11 cellular contexts compared by ENCODE assay signal in the genomic region with DNA sequence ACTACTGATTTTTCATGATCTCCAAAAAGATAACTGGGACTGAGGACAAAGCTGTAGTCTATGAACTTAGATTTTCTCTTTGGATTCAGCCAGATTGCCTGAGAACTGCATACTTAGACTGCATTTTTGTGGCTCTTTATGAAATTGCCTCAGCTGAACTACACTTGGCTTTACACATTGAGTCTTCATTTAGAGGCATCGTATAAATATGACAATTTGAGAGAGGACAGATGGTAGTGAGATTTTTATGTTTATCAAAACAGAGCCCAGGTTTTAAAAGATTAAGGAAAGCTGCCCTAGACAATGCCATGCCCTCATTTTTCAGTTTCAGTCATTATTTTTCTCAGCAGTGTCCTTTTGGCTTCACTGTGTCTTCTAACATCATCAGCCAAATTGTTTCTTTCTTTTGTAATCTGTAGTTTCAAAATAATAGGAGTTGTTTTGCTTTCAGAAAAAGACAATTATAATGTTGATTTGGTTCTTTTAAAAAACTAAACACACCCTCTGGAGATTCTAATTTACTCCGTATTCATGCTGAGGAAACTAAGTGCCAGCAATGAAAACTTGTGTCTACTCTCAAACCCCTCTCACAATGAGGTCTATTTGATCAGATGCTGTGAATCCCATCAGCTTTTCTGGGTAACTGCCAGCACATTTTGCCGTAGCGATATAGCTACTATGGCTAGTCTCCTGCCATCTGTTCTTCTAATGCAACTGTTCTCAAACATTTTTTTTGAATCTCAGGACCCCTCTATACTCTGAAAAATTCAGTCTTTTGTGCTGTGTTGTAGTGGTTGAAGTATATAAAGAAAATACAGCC. TPM values are rescaled to one million over a fixed set of nuclear protein-coding genes. Genes with fewer than 3 reads are reported as not detected.
DNase-seq lines count a peak whose midpoint lies in the region; ATAC-seq and TF ChIP-seq lines count a peak whose summit lies in the region.
"Had no signal": no experiment of that assay in that cellular context is flagged by ENCODE, and none has a peak within 500 bp of the region (broad histone marks: within the 10 kb centered on the region; RNA-seq: fewer than 3 reads in every experiment).

No MANE protein-coding gene starts in this region.

- no peaks in the 10 kb centered on the region for H3K9me3 ChIP-seq in suprapubic skin

- no peaks in the 10 kb centered on the region for H3K36me3 ChIP-seq in suprapubic skin
- H3K36me3 ChIP-seq: cardiac muscle cell, heart left ventricle had no signal

- 65% methylated on average over 4 of the region's 4 CpGs for WGBS in suprapubic skin

- peak overlapping the region; percentile 19 for H3K27ac ChIP-seq in suprapubic skin
- H3K27ac ChIP-seq: cardiac muscle cell, heart left ventricle had no signal

- peaks cover 12% of the 10 kb centered on the region for H3K4me1 Mint-ChIP-seq in HFFc6 (ENCODE audit: low read depth)
- H3K4me1 Mint-ChIP-seq in activated T-helper 17 cell treated with anti-CD3 and anti-CD28 coated beads, Interleukin-2, amount 50 U/mL, for 72 hours, result no peaks in the 10 kb centered on the region

- no peaks in the 10 kb centered on the region for H3K9me3 Mint-ChIP-seq in HFFc6
- no peaks in the 10 kb centered on the region for H3K9me3 Mint-ChIP-seq in activated T-helper 17 cell treated with anti-CD3 and anti-CD28 coated beads, Interleukin-2, amount 50 U/mL, for 72 hours

- no peaks in the 10 kb centered on the region for H3K4me1 ChIP-seq in suprapubic skin
- H3K4me1 ChIP-seq: heart left ventricle had no signal

- H3K36me3 Mint-ChIP-seq in HFFc6 (ENCODE audit: low read depth), result peaks cover 20% of the 10 kb centered on the region
- H3K36me3 Mint-ChIP-seq in activated T-helper 17 cell treated with anti-CD3 and anti-CD28 coated beads, Interleukin-2, amount 50 U/mL, for 72 hours (ENCODE audit: low read depth), result no peaks in the 10 kb centered on the region

- no peak for TF ChIP-seq POLR2A in suprapubic skin (IDR thresholded peaks at IDR 0.05)

- H3K4me3 ChIP-seq in fibroblast of pulmonary artery (replicated peaks; ENCODE audit: low read depth, low read length) (no peak overlapping the region), suprapubic skin (no peak overlapping the region)
- H3K4me3 ChIP-seq: cardiac muscle cell, heart left ventricle had no signal

- DNase-seq in HFFc6, result peak; percentile 4
- DNase-seq in NCI-H69 (lab: John Stamatoyannopoulos, UW), result peak; percentile 100
- peak; percentile 32 for DNase-seq in fibroblast of pulmonary artery (ENCODE audit: low read depth)
- no peak for DNase-seq in suprapubic skin (ENCODE audit: low spot score in 2 of 2)
- DNase-seq in CD1c-positive myeloid dendritic cell (ENCODE audit: extremely low spot score), result no peak
- no peak for DNase-seq in T1000 (lab: John Stamatoyannopoulos, UW)
- DNase-seq: heart left ventricle; NCI-H510A treated with DMSO at 0.1 percent for 48 hours; stimulated activated naive CD4-positive, alpha-beta T cell treated with Interleukin-2 at 50 U/mL for 16 hours had no signal

- no peaks in the 10 kb centered on the region for H3K27me3 ChIP-seq in suprapubic skin
- H3K27me3 ChIP-seq: cardiac muscle cell, heart left ventricle had no signal

- peak overlapping the region; percentile 6; the same call in 1 of the 2 replicates for H3K27ac Mint-ChIP-seq in HFFc6
- H3K27ac Mint-ChIP-seq in activated T-helper 17 cell treated with anti-CD3 and anti-CD28 coated beads, Interleukin-2, amount 50 U/mL, for 72 hours, result no peak overlapping the region

- no peak for TF ChIP-seq EP300 in suprapubic skin (IDR thresholded peaks at IDR 0.05)

- H3K4me3 Mint-ChIP-seq in HFFc6, result no peak overlapping the region
- no peak overlapping the region for H3K4me3 Mint-ChIP-seq in activated T-helper 17 cell treated with anti-CD3 and anti-CD28 coated beads, Interleukin-2, amount 50 U/mL, for 72 hours

- H3K27me3 Mint-ChIP-seq in HFFc6 (ENCODE audit: insufficient read depth), result no peaks in the 10 kb centered on the region
- H3K27me3 Mint-ChIP-seq in activated T-helper 17 cell treated with anti-CD3 and anti-CD28 coated beads, Interleukin-2, amount 50 U/mL, for 72 hours, result no peaks in the 10 kb centered on the region

- no peak for TF ChIP-seq CTCF in HFFc6 (IDR thresholded peaks at IDR 0.05)
- no peak for TF ChIP-seq CTCF in fibroblast of pulmonary artery (IDR thresholded peaks at IDR 0.05; ENCODE audit: low read length, missing control alignments)
- no peak for TF ChIP-seq CTCF in suprapubic skin (IDR thresholded peaks at IDR 0.05)

- no peak for ATAC-seq in activated T-helper 17 cell treated with anti-CD3 and anti-CD28 coated beads, Interleukin-2, amount 50 U/mL, for 72 hours (replicated peaks)
- ATAC-seq: heart left ventricle had no signal

RNA-seq across cellular contexts. Expression of a gene that starts 46.2 kb away (rescaled TPM):
- 100 to 1,000 TPM; 119 to 153 (median 138) TPM for total RNA-seq in HFFc6 (2021; fragmentation: NEBNext Ultra II Directional; extraction: Animal tissue kit (Norgen Biotek cat#: 25700))
- total RNA-seq in suprapubic skin, result 10 to 100 TPM; 18.7 to 41.6 (median 26.1) TPM
- 10 to 100 TPM in 1 of 2 donors, 1 to 10 TPM in 1; 9.2 to 19.0 TPM for total RNA-seq in activated T-helper 17 cell treated with anti-CD3 and anti-CD28 coated beads, Interleukin-2, amount 50 U/mL, for 72 hours

Comparison
In these comparisons a context has a peak if more than half of its experiments do, and no peak if none do; other contexts are left out.
1. DNase-seq: peak in HFFc6 (single experiment), NCI-H69 (single experiment) and fibroblast of pulmonary artery (single experiment); none in suprapubic skin (0 of 2), CD1c-positive myeloid dendritic cell (single experiment) and T1000 (single experiment).